Comparison of ENCODE assay signal across 8 cellular contexts in the genomic region with DNA sequence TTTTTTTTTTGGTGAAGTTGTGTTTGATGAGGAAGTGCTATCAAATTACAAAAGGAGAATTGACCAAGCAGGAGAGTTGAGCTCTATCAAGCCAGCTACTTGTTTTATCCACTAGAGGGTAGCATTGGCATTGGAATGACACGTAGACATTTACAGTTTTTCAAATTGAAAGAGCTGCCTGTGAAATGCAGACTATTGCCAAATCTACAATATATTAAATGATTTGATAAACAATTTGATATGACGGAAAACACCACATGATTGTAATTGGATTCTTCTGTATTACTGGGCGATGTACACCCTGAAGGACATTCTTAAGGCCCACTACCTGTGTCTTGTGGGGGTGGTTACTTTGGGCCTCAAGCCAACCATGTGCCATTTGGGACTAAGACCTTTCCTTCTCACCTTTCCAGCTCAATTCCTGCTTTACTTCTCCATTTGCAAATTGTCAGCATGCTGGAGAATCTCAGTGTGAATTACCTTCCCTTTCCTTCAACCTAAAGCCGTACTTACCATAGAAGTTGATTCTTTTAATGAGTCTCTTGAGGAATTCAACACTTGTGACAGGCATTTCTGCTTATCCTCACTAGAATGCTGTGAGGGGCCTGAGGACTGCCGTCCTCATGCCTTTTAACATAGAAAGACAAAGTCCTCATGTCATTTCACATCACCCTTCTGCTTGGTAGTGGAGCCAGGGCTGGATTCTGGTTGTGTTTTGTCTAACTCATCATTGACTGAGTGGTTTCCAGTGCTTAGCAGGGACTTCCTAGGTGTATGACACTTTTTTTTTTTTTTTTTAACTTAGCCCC.
DNase-seq lines count a peak whose midpoint lies in the region; ATAC-seq and TF ChIP-seq lines count a peak whose summit lies in the region.

No MANE protein-coding gene starts in this region.

- POLR2A ChIA-PET in AG04449 (lab: Yijun Ruan, JAX) = interaction anchor here (0.6 to 1.3 kb wide), 8 partner anchors 117 to 524 kb away, joined by 3 to 9 read pairs (median 4); no protein-coding TSS in a partner anchor
- POLR2A ChIA-PET in SK-N-SH (lab: Yijun Ruan, JAX) = interaction anchor here (0.6 to 1.0 kb wide), 2 partner anchors 198 to 1785 kb away, joined by 3 read pairs; no protein-coding TSS in a partner anchor

- CTCF ChIA-PET in AG04449 (lab: Yijun Ruan, JAX) (interaction anchor here (0.6 to 2.2 kb wide), 39 partner anchors 9 to 1785 kb away, joined by 3 to 10 read pairs (median 3); no protein-coding TSS in a partner anchor), SK-N-SH (lab: Yijun Ruan, JAX) (interaction anchor here (0.6 to 6.1 kb wide), 94 partner anchors 9 to 1935 kb away, joined by 3 to 82 read pairs (median 4); no protein-coding TSS in a partner anchor)

- H3K9ac ChIP-seq in SK-N-SH = no peak overlapping the region

- no peaks in the 10 kb centered on the region for H3K27me3 ChIP-seq in SK-N-SH (ENCODE audit: insufficient read depth)

- no peak overlapping the region for H3K27ac ChIP-seq in SK-N-SH (ENCODE audit: low read depth in 2 of 2, low read length in 1 of 2)

- no peaks in the 10 kb centered on the region for H3K9me3 ChIP-seq in SK-N-SH

- no peaks in the 10 kb centered on the region; a peak in 2 of 4 replicates for H3K4me1 ChIP-seq in SK-N-SH (ENCODE audit: control insufficient read depth in 1 of 2, insufficient read depth in 2 of 2, low read depth in 1 of 2, low read length in 1 of 2)

- no peaks in the 10 kb centered on the region for H4K20me1 ChIP-seq in SK-N-SH (ENCODE audit: insufficient read depth)

- DNase-seq in AG04449 (ENCODE audit: low read depth, low spot score) (peak; percentile 56), NCI-H1417 treated with DMSO at 0.1 percent for 48 hours (lab: John Stamatoyannopoulos, UW) (peak; percentile 44), SK-N-SH (peak; percentile 57), fibroblast of pulmonary artery (ENCODE audit: low read depth) (peak; percentile 88), omental fat pad (ENCODE audit: low spot score) (no peak)
- DNase-seq in activated CD4-positive, alpha-beta T cell treated with anti-CD3 and anti-CD28 coated beads, Interleukin-2, amount 50 U/mL, for 48 hours = no peak

- peak; percentile 72 for ATAC-seq in HG02763 (IDR thresholded peaks at IDR 0.05; ENCODE audit: unreplicated experiment)
- ATAC-seq in omental fat pad (ENCODE audit: low FRiP score) = peak; percentile 44

- peak; percentile 100 for TF ChIP-seq RAD21 in SK-N-SH (IDR thresholded peaks at IDR 0.05; ENCODE audit: low read length)

- H3K4me2 ChIP-seq in SK-N-SH = no peak overlapping the region

- no peaks in the 10 kb centered on the region for H3K36me3 ChIP-seq in SK-N-SH (replicated peaks in 1 of 2; ENCODE audit: control insufficient read depth in 1 of 2, insufficient read depth in 2 of 2, low read length in 1 of 2)

- no peak overlapping the region for H2AFZ ChIP-seq in SK-N-SH (ENCODE audit: low read depth)

- WGBS in SK-N-SH (ENCODE audit: low lambda C conversion rate) = 33% methylated on average over 5 of the region's 5 CpGs

- H3K9me2 ChIP-seq in SK-N-SH = no peaks in the 10 kb centered on the region

- no peak overlapping the region for H3K4me3 ChIP-seq in AG04449 (ENCODE audit: low read depth, low read length)
- H3K4me3 ChIP-seq in SK-N-SH (ENCODE audit: low read depth in 2 of 2, low read length in 1 of 2) = no peak overlapping the region; a peak in 1 of 4 replicates
- no peak overlapping the region for H3K4me3 ChIP-seq in fibroblast of pulmonary artery (replicated peaks; ENCODE audit: low read depth, low read length)

- TF ChIP-seq CTCF in AG04449 (IDR thresholded peaks at IDR 0.05; ENCODE audit: insufficient read depth, low read length, missing control alignments) (peak; percentile 54), GM12874 (IDR thresholded peaks at IDR 0.05; ENCODE audit: insufficient read depth, low read depth, low read length) (peak; percentile 51; the same call in 1 of the 2 replicates), SK-N-SH (IDR thresholded peaks at IDR 0.05) (peak; percentile 98), fibroblast of pulmonary artery (IDR thresholded peaks at IDR 0.05; ENCODE audit: low read length, missing control alignments) (peak; percentile 78), omental fat pad (IDR thresholded peaks at IDR 0.05) (peak in 1 of 3 donors; percentile 58)

- peak in 1 of 2 experiments; percentile 38; a peak in 1 of 4 replicates for TF ChIP-seq EP300 in SK-N-SH (IDR thresholded peaks at IDR 0.05; ENCODE audit: borderline replicate concordance in 1 of 2, low read depth in 1 of 2, low read length in 1 of 2)

- no peaks in the 10 kb centered on the region for H3K79me2 ChIP-seq in SK-N-SH (ENCODE audit: insufficient read depth)

- H3F3A ChIP-seq in SK-N-SH (replicated peaks; ENCODE audit: insufficient read depth) = no peaks in the 10 kb centered on the region

TF ChIP-seq in SK-N-SH, 30 proteins besides CTCF, POLR2A, EP300 and RAD21:
- TF ChIP-seq RCOR1 (IDR thresholded peaks at IDR 0.05; ENCODE audit: low read length) = 0 out of 2 replicates have a peak, but pooled peaks have one; percentile 26
- peak; percentile 63 for TF ChIP-seq RFX5 (IDR thresholded peaks at IDR 0.05; ENCODE audit: low read length)
- TF ChIP-seq CHD2 (IDR thresholded peaks at IDR 0.05; ENCODE audit: low read length, partially characterized antibody) = peak; percentile 19
- peak; percentile 95 for TF ChIP-seq SMC3 (IDR thresholded peaks at IDR 0.05; ENCODE audit: low read depth, low read length)
- no peak for TF ChIP-seq MEF2A (IDR thresholded peaks at IDR 0.05; ENCODE audit: borderline replicate concordance, low read depth)

Comparison
In these comparisons a context has a peak if more than half of its experiments do, and no peak if none do; other contexts are left out.
1. DNase-seq: peak in AG04449 (single experiment), NCI-H1417 treated with DMSO at 0.1 percent for 48 hours (single experiment), SK-N-SH (single experiment) and fibroblast of pulmonary artery (single experiment); none in omental fat pad (single experiment) and activated CD4-positive, alpha-beta T cell treated with anti-CD3 and anti-CD28 coated beads, Interleukin-2, amount 50 U/mL, for 48 hours (0 of 2).